ENCODE assay signal across 8 cellular contexts in genomic region chr10:33509231-33509871, GRCh38.
DNase-seq lines count a peak whose midpoint lies in the region; ATAC-seq and TF ChIP-seq lines count a peak whose summit lies in the region.

No MANE protein-coding gene starts in this region.

- peak overlapping the region; percentile 47 for H3K4me2 ChIP-seq in osteoblast (ENCODE audit: insufficient read depth, low read length)

- peak overlapping the region; percentile 40 for H3K27ac ChIP-seq in RWPE2 (ENCODE audit: poor library complexity, severe bottlenecking)
- peak overlapping the region; percentile 6 for H3K27ac ChIP-seq in osteoblast (ENCODE audit: low read depth, low read length)

- H3K79me2 ChIP-seq in osteoblast (ENCODE audit: insufficient read depth, low read length) = no peaks in the 10 kb centered on the region

- ATAC-seq in GM19438 (IDR thresholded peaks at IDR 0.05; ENCODE audit: low read depth, unreplicated experiment) (peak; percentile 62), HG03521 (IDR thresholded peaks at IDR 0.05; ENCODE audit: unreplicated experiment) (peak; percentile 71), RWPE2 (ENCODE audit: low read depth) (peak; percentile 98)

- H4K20me1 ChIP-seq in osteoblast (ENCODE audit: insufficient read depth, low read length) = no peaks in the 10 kb centered on the region

- no peak overlapping the region for H3K4me3 ChIP-seq in RWPE2 (ENCODE audit: severe bottlenecking)
- no peak overlapping the region for H3K4me3 ChIP-seq in epithelial cell of proximal tubule (ENCODE audit: low read depth, low read length)
- H3K4me3 ChIP-seq in osteoblast (ENCODE audit: insufficient read depth, low read length) = no peak overlapping the region

- H2AFZ ChIP-seq in osteoblast (ENCODE audit: low read length) = no peak overlapping the region

- H3K4me1 ChIP-seq in RWPE2 (ENCODE audit: insufficient read depth, poor library complexity, severe bottlenecking) (peaks cover 21% of the 10 kb centered on the region), osteoblast (ENCODE audit: insufficient read depth, low read length) (peaks cover 18% of the 10 kb centered on the region)

- H3K9me3 ChIP-seq in RWPE2 (ENCODE audit: severe bottlenecking) (no peaks in the 10 kb centered on the region), osteoblast (ENCODE audit: low read depth, low read length) (no peaks in the 10 kb centered on the region)

- H3K36me3 ChIP-seq in RWPE2 (ENCODE audit: low read depth) (no peaks in the 10 kb centered on the region), osteoblast (ENCODE audit: insufficient read depth, low read length) (no peaks in the 10 kb centered on the region)

- peak; percentile 78 for DNase-seq in Daoy (ENCODE audit: low read depth)
- peak; percentile 69 for DNase-seq in RWPE2 (ENCODE audit: low spot score)
- peak; percentile 72 for DNase-seq in epithelial cell of proximal tubule (ENCODE audit: low read depth)
- peak; percentile 84 for DNase-seq in osteoblast (ENCODE audit: insufficient read length, low spot score, missing footprints)
- no peak for DNase-seq in inferior parietal cortex (ENCODE audit: extremely low spot score)
- no peak for DNase-seq in COR-L47 (lab: John Stamatoyannopoulos, UW)

- TF ChIP-seq CTCF in RWPE2 (IDR thresholded peaks at IDR 0.05; ENCODE audit: poor library complexity, severe bottlenecking) (no peak), epithelial cell of proximal tubule (conservative IDR thresholded peaks at IDR 0.05; ENCODE audit: low read depth, low read length) (no peak), osteoblast (IDR thresholded peaks at IDR 0.05; ENCODE audit: extremely low read depth, low read depth, low read length) (no peak)

- H3K27me3 ChIP-seq in RWPE2 (ENCODE audit: insufficient read depth, poor library complexity, severe bottlenecking) (no peaks in the 10 kb centered on the region), osteoblast (ENCODE audit: insufficient read depth, low read length) (no peaks in the 10 kb centered on the region)

Comparison
In these comparisons a context has a peak if more than half of its experiments do, and no peak if none do; other contexts are left out.
1. DNase-seq: peak in Daoy (single experiment), RWPE2 (single experiment), epithelial cell of proximal tubule (single experiment) and osteoblast (single experiment); none in inferior parietal cortex (single experiment) and COR-L47 (single experiment).
2. Peak in every context shown above with its lines, with median percentiles within 50 percentile points of each other: ATAC-seq.